1 cellular context compared by ENCODE assay signal in genomic region chr5:62575556-62575955, GRCh38.
TF ChIP-seq lines count a peak whose summit lies in the region.

No MANE protein-coding gene starts in this region.

TF ChIP-seq in K562, 482 proteins besides CTCF, POLR2A, EP300 and RAD21:
- TF ChIP-seq ZBTB8A (IDR thresholded peaks at IDR 0.05; ENCODE audit: partially characterized antibody) (no peak), CEBPG (CRISPR knock-in tag; IDR thresholded peaks at IDR 0.05) (no peak), CEBPG (tag; conservative IDR thresholded peaks at IDR 0.05 in 1 of 2, IDR thresholded peaks at IDR 0.05 in 1 of 2) (peak in 1 of 2 experiments; percentile 33; a peak in 1 of 4 replicates), TAF7 (tag; IDR thresholded peaks at IDR 0.05) (no peak), USF2 (CRISPR knock-in tag; IDR thresholded peaks at IDR 0.05) (0 out of 2 replicates have a peak, but pooled peaks have one; percentile 4), CREB3 (tag; conservative IDR thresholded peaks at IDR 0.05; ENCODE audit: low read depth) (no peak), MIER1 (IDR thresholded peaks at IDR 0.05; ENCODE audit: low read depth) (no peak), FOXJ2 (tag; IDR thresholded peaks at IDR 0.05) (peak; percentile 96)
